In genomic region chr1:21956720-21957552, GRCh38 we compare ENCODE assay signal across 9 cellular contexts. TPM values are rescaled to one million over a fixed set of nuclear protein-coding genes. Genes with fewer than 3 reads are reported as not detected.
A peak's percentile ranks its signal among the peaks of the same experiment; 100 is the strongest.
DNase-seq lines count a peak whose midpoint lies in the region; ATAC-seq, FAIRE-seq and TF ChIP-seq lines count a peak whose summit lies in the region.
"Had no signal": no experiment of that assay in that cellular context is flagged by ENCODE, and none has a peak within 500 bp of the region (broad histone marks: within the 10 kb centered on the region; RNA-seq: fewer than 3 reads in every experiment).

No MANE protein-coding gene starts in this region.

- no peak overlapping the region for H3K27ac Mint-ChIP-seq in immature natural killer cell

- ATAC-seq in A549 (peak; percentile 43 to 67; a peak in 3 of 6 replicates), HG02678 (IDR thresholded peaks at IDR 0.05; ENCODE audit: unreplicated experiment) (no peak)

- no peaks in the 10 kb centered on the region for H4K20me1 ChIP-seq in endothelial cell of umbilical vein (replicated peaks; ENCODE audit: control insufficient read depth, extremely low read depth, insufficient read depth, low read length)

- POLR2A ChIA-PET in A549 (lab: Yijun Ruan, JAX) (no interaction called here), endothelial cell of umbilical vein (lab: Charles Lee) (no interaction called here)

- peak overlapping the region; percentile 35 to 79; a peak in 5 of 6 replicates for H3K27ac ChIP-seq in A549
- peak overlapping the region; percentile 80 for H3K27ac ChIP-seq in endothelial cell of umbilical vein (ENCODE audit: insufficient read depth, low read depth, low read length)
- peak overlapping the region; percentile 9 for H3K27ac ChIP-seq in parathyroid adenoma

- H3K9me3 Mint-ChIP-seq in immature natural killer cell, result no peaks in the 10 kb centered on the region

- no peaks in the 10 kb centered on the region for H3K27me3 ChIP-seq in endothelial cell of umbilical vein (ENCODE audit: control insufficient read depth in 2 of 2, insufficient read depth in 2 of 2, low read length in 2 of 2)
- no peaks in the 10 kb centered on the region for H3K27me3 ChIP-seq in parathyroid adenoma (ENCODE audit: control insufficient read depth, insufficient read depth, low read length)

- DNase-seq in A549 (ENCODE audit: low read depth in 1 of 2, low spot score in 1 of 2) (no peak), LoVo (ENCODE audit: low spot score) (peak; percentile 78), endothelial cell of umbilical vein (ENCODE audit: low read depth, low spot score) (peak; percentile 89), CD1c-positive myeloid dendritic cell (ENCODE audit: extremely low spot score) (no peak), immature natural killer cell (no peak)
- peak; percentile 34 to 47 for DNase-seq in activated CD4-positive, alpha-beta T cell treated with anti-CD3 and anti-CD28 coated beads, Interleukin-2, amount 50 U/mL, for 48 hours

- no peak for TF ChIP-seq CTCF in A549 (IDR thresholded peaks at IDR 0.05)
- no peak for TF ChIP-seq CTCF in endothelial cell of umbilical vein (IDR thresholded peaks at IDR 0.05; ENCODE audit: extremely low read depth in 1 of 2, insufficient read depth in 1 of 2, low read depth in 1 of 2, low read length in 2 of 2)
- TF ChIP-seq CTCF in parathyroid adenoma (IDR thresholded peaks at IDR 0.05), result no peak

- BruUV-seq in endothelial cell of umbilical vein (replicated peaks; lab: Mats Ljungman, UMichigan), result no TSS peak

- peak overlapping the region; percentile 17 for H3K4me2 ChIP-seq in A549
- peak overlapping the region; percentile 6 for H3K4me2 ChIP-seq in endothelial cell of umbilical vein (ENCODE audit: insufficient read depth, low read length)
- H3K4me2 ChIP-seq in parathyroid adenoma (ENCODE audit: low read length), result no peak overlapping the region

- H3K36me3 ChIP-seq in endothelial cell of umbilical vein (ENCODE audit: control insufficient read depth in 2 of 2, extremely low read depth in 1 of 2, insufficient read depth in 2 of 2, low read length in 2 of 2), result no peaks in the 10 kb centered on the region
- no peaks in the 10 kb centered on the region for H3K36me3 ChIP-seq in parathyroid adenoma (ENCODE audit: control insufficient read depth, insufficient read depth, low read length)

- H3K4me3 ChIP-seq in A549 (no peak overlapping the region), endothelial cell of umbilical vein (replicated peaks in 1 of 3; ENCODE audit: insufficient read depth in 1 of 3, low read depth in 1 of 3, low read length in 3 of 3) (no peak overlapping the region), parathyroid adenoma (ENCODE audit: low read depth, low read length) (no peak overlapping the region)

- CTCF ChIA-PET in A549 (lab: Yijun Ruan, JAX), result interaction anchor here (1.5 kb wide), 1 partner anchor 18 kb away, joined by 6 read pairs; no protein-coding TSS in a partner anchor
- CTCF ChIA-PET in endothelial cell of umbilical vein (lab: Charles Lee), result interaction anchor here (1.8 to 11.3 kb wide), 5 partner anchors 8 to 32 kb away, joined by 4 to 95 read pairs (median 20); partner anchors contain the start of gene HSPG2

- H3K36me3 Mint-ChIP-seq in immature natural killer cell, result no peaks in the 10 kb centered on the region

- intact Hi-C loops in endothelial cell of umbilical vein (cut with micrococcal nuclease), result loop anchor here (1.0 kb wide), 1 partner anchor 13 kb away; no protein-coding TSS in a partner anchor

- no peaks in the 10 kb centered on the region for H3K79me2 ChIP-seq in endothelial cell of umbilical vein (ENCODE audit: control insufficient read depth, insufficient read depth, low read length)
- H3K79me2 ChIP-seq in parathyroid adenoma, result no peaks in the 10 kb centered on the region

- H3K4me1 Mint-ChIP-seq in immature natural killer cell, result peaks cover 4 to 8% of the 10 kb centered on the region in 2 donors

- H2AFZ ChIP-seq in endothelial cell of umbilical vein (ENCODE audit: low read depth, low read length) (no peak overlapping the region), parathyroid adenoma (peak overlapping the region; percentile 57)

- TF ChIP-seq RAD21 in A549 (conservative IDR thresholded peaks at IDR 0.05 in 1 of 2, IDR thresholded peaks at IDR 0.05 in 1 of 2), result no peak

- dilution Hi-C loops in endothelial cell of umbilical vein (cut with MboI; ENCODE audit: extremely low pct_ligation_motif_present, low sequenced_read_pairs), result no loop called here

- TF ChIP-seq POLR2A in A549 (IDR thresholded peaks at IDR 0.05; ENCODE audit: low read length) (no peak), endothelial cell of umbilical vein (IDR thresholded peaks at IDR 0.05; ENCODE audit: low read depth, low read length) (no peak)

- H3K4me1 ChIP-seq in A549 (peaks cover 24% of the 10 kb centered on the region), endothelial cell of umbilical vein (ENCODE audit: control insufficient read depth, extremely low read depth, insufficient read depth, low read length) (peaks cover 41% of the 10 kb centered on the region), parathyroid adenoma (peaks cover 5% of the 10 kb centered on the region)

- WGBS in A549 (ENCODE audit: missing lambda C conversion rate), result 88% methylated on average over 12 of the region's 18 CpGs

- no peak for FAIRE-seq in A549 (lab: Jason Lieb, UNC)
- FAIRE-seq in endothelial cell of umbilical vein (lab: Jason Lieb, UNC), result peak; percentile 93
- FAIRE-seq: TTC549 had no signal

- no peaks in the 10 kb centered on the region for H3K9me1 ChIP-seq in endothelial cell of umbilical vein (replicated peaks; ENCODE audit: control insufficient read depth, extremely low read depth, insufficient read depth, low read length)

- peak overlapping the region in 1 of 5 donors; percentile 21 for H3K4me3 Mint-ChIP-seq in immature natural killer cell

- no peak for TF ChIP-seq EP300 in A549 (IDR thresholded peaks at IDR 0.05)

- H3K9ac ChIP-seq in endothelial cell of umbilical vein (replicated peaks; ENCODE audit: extremely low read depth, insufficient read depth, low read length) (no peak overlapping the region), parathyroid adenoma (no peak overlapping the region)

- H3K27me3 Mint-ChIP-seq in immature natural killer cell (ENCODE audit: low read depth in 3 of 3), result peaks cover 0 to 6% (median 1%) of the 10 kb centered on the region in 3 donors

- H3K9me3 ChIP-seq in A549 (no peaks in the 10 kb centered on the region), endothelial cell of umbilical vein (replicated peaks; ENCODE audit: control insufficient read depth, insufficient read depth, low read length) (no peaks in the 10 kb centered on the region), parathyroid adenoma (ENCODE audit: control insufficient read depth, low read length) (no peaks in the 10 kb centered on the region)

RNA-seq across cellular contexts. Expression of gene HSPG2, which starts 19.8 kb away (rescaled TPM):
- 7.0 and 8.3 TPM in 2 replicates for polyA plus RNA-seq in A549 (2011; rRNA removed)
- polyA plus RNA-seq in A549 (2012; cell fraction: cytosol; rRNA removed), result 26.3 and 36.6 TPM in 2 replicates
- 187 and 265 TPM in 2 replicates for polyA plus RNA-seq in A549 (2012; cell fraction: nucleus; rRNA removed)
- 42.7 to 51.6 TPM (median 43.5 TPM) in 3 replicates for polyA plus RNA-seq in A549 (2017; fragmentation: RNase III; extraction: RNeasy Plus Mini Kit Qiagen cat#74134 plus additional on column Dnase treatment)
- 16.1 and 26.1 TPM in 2 replicates for polyA minus RNA-seq in A549 (2011; rRNA and poly(A)+ RNA removed)
- total RNA-seq in endothelial cell of umbilical vein, result 3,499 and 3,960 TPM in 2 replicates
- polyA plus RNA-seq in endothelial cell of umbilical vein, result 734 and 849 TPM in 2 replicates
- polyA plus RNA-seq in endothelial cell of umbilical vein (2011; cell fraction: cytosol; rRNA removed), result 751 and 1,165 TPM in 2 replicates
- 1,616 and 1,967 TPM in 2 replicates for polyA plus RNA-seq in endothelial cell of umbilical vein (2011; cell fraction: nucleus; rRNA removed)
- polyA plus RNA-seq in endothelial cell of umbilical vein (2012), result 1,500 and 2,412 TPM in 2 replicates
- 1,494 and 1,598 TPM in 2 replicates for polyA minus RNA-seq in endothelial cell of umbilical vein
- polyA minus RNA-seq in endothelial cell of umbilical vein (2011; cell fraction: cytosol; rRNA and poly(A)+ RNA removed), result 16.5 TPM
- 1,216 and 2,140 TPM in 2 replicates for polyA minus RNA-seq in endothelial cell of umbilical vein (2011; cell fraction: nucleus; rRNA and poly(A)+ RNA removed)
- under 1 TPM in 1 of 3 donors, not detected in 2; 0.19 TPM for polyA plus RNA-seq in immature natural killer cell

RNA-seq across cellular contexts. Expression of gene CELA3B, which starts 19.9 kb away (rescaled TPM):
- not detected in 2 replicates for polyA plus RNA-seq in A549 (2011; rRNA removed)
- not detected in 2 replicates for polyA plus RNA-seq in A549 (2012; cell fraction: cytosol; rRNA removed)
- polyA plus RNA-seq in A549 (2012; cell fraction: nucleus; rRNA removed), result not detected in 2 replicates
- polyA plus RNA-seq in A549 (2017; fragmentation: RNase III; extraction: RNeasy Plus Mini Kit Qiagen cat#74134 plus additional on column Dnase treatment), result not detected in 3 replicates
- not detected in 2 replicates for polyA minus RNA-seq in A549 (2011; rRNA and poly(A)+ RNA removed)
- 0.48 TPM in 1 of 2 replicates, not detected in the other for total RNA-seq in endothelial cell of umbilical vein
- 0.30 and 0.32 TPM in 2 replicates for polyA plus RNA-seq in endothelial cell of umbilical vein
- 0.10 and 0.20 TPM in 2 replicates for polyA plus RNA-seq in endothelial cell of umbilical vein (2011; cell fraction: cytosol; rRNA removed)
- polyA plus RNA-seq in endothelial cell of umbilical vein (2011; cell fraction: nucleus; rRNA removed), result 0.25 and 0.29 TPM in 2 replicates
- not detected in 2 replicates for polyA plus RNA-seq in endothelial cell of umbilical vein (2012)
- polyA minus RNA-seq in endothelial cell of umbilical vein, result 0.39 TPM in 1 of 2 replicates, not detected in the other
- polyA minus RNA-seq in endothelial cell of umbilical vein (2011; cell fraction: cytosol; rRNA and poly(A)+ RNA removed), result not detected
- polyA minus RNA-seq in endothelial cell of umbilical vein (2011; cell fraction: nucleus; rRNA and poly(A)+ RNA removed), result 1.5 TPM in 1 of 2 replicates, not detected in the other
- polyA plus RNA-seq in immature natural killer cell, result not detected

RNA-seq across cellular contexts. Expression of gene CELA3A, which starts 44.5 kb away (rescaled TPM):
- polyA plus RNA-seq in A549 (2011; rRNA removed) (not detected in 2 replicates), A549 (2017; fragmentation: RNase III; extraction: RNeasy Plus Mini Kit Qiagen cat#74134 plus additional on column Dnase treatment) (not detected in 3 replicates), endothelial cell of umbilical vein (0.35 TPM in 1 of 2 replicates, not detected in the other), immature natural killer cell (not detected)
- polyA plus RNA-seq in A549 (2012; cell fraction: cytosol; rRNA removed), result 0.04 TPM in 1 of 2 replicates, not detected in the other
- polyA plus RNA-seq in A549 (2012; cell fraction: nucleus; rRNA removed), result not detected in 2 replicates
- polyA minus RNA-seq in A549 (2011; rRNA and poly(A)+ RNA removed), result not detected in 2 replicates
- not detected in 2 replicates for total RNA-seq in endothelial cell of umbilical vein
- 0.16 and 0.43 TPM in 2 replicates for polyA plus RNA-seq in endothelial cell of umbilical vein (2011; cell fraction: cytosol; rRNA removed)
- 0.26 TPM in 1 of 2 replicates, not detected in the other for polyA plus RNA-seq in endothelial cell of umbilical vein (2011; cell fraction: nucleus; rRNA removed)
- not detected in 2 replicates for polyA plus RNA-seq in endothelial cell of umbilical vein (2012)
- not detected in 2 replicates for polyA minus RNA-seq in endothelial cell of umbilical vein
- not detected for polyA minus RNA-seq in endothelial cell of umbilical vein (2011; cell fraction: cytosol; rRNA and poly(A)+ RNA removed)
- not detected in 2 replicates for polyA minus RNA-seq in endothelial cell of umbilical vein (2011; cell fraction: nucleus; rRNA and poly(A)+ RNA removed)

Comparison
In these comparisons a context has a peak if more than half of its experiments do, and no peak if none do; other contexts are left out.
1. DNase-seq: peak in LoVo (single experiment), activated CD4-positive, alpha-beta T cell treated with anti-CD3 and anti-CD28 coated beads, Interleukin-2, amount 50 U/mL, for 48 hours (2 of 2) and endothelial cell of umbilical vein (single experiment); none in A549 (0 of 2), CD1c-positive myeloid dendritic cell (single experiment) and immature natural killer cell (0 of 3).
2. H3K27ac ChIP-seq: peak in every context shown above with its lines; median percentile 80 in endothelial cell of umbilical vein; 57 in A549; 9 in parathyroid adenoma.